Comparison of ENCODE assay signal across 22 cellular contexts in the genomic region with DNA sequence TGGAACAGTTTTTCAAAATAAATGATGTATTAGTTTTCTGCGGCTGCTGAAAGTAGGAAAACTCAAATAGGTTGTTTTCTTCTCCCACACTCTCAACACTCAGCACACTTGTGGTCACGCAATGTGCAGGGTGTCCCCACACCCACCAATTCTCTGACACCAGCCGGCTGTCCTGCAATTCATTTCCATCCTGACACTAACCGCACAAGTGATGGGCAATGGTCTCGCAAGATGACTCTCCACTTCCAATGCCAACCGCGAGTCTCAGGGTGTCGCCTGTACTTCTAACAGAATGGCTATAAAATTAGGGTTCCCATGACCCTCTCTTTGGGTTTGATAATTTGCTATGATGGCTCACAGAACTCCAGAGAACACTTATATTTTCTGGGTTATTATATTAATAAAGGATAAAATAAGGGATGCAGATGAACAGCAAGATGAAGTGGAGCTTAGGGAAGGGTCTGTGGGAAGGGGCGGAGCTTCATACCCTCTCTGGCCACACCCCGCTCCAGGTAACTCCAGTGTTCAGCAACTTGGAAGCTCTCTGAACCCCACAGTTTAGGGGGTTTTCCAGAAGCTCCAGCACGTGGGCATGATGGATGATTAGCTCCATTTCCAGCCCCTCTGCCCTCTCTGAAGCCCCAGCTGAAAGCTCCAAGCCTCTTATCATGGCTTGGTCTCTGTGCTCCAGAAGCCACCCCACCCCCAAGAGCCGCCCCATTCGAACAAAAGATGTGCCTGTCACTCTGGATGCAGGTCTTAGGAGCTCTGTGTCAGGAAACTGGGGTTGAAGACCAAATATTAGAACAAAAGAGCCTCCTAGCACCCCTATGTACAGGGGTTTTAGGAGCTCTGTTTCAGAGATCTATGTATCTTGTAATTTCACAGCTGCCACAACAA. TPM values are rescaled to one million over a fixed set of nuclear protein-coding genes. Genes with fewer than 3 reads are reported as not detected.
DNase-seq lines count a peak whose midpoint lies in the region; ATAC-seq and TF ChIP-seq lines count a peak whose summit lies in the region.
"Had no signal": no experiment of that assay in that cellular context is flagged by ENCODE, and none has a peak within 500 bp of the region (broad histone marks: within the 10 kb centered on the region; RNA-seq: fewer than 3 reads in every experiment).

No MANE protein-coding gene starts in this region.

- H3K36me3 Mint-ChIP-seq in activated CD4-positive, alpha-beta T cell treated with anti-CD3 and anti-CD28 coated beads for 36 hours (ENCODE audit: low read depth): no peaks in the 10 kb centered on the region
- H3K36me3 Mint-ChIP-seq in WTC11: no peaks in the 10 kb centered on the region
- H3K36me3 Mint-ChIP-seq: CD4-positive, CD25-positive, alpha-beta regulatory T cell; IgD-negative memory B cell had no signal

- no peak overlapping the region for H3K27ac ChIP-seq in heart right ventricle
- H3K27ac ChIP-seq: body of pancreas, psoas muscle, transverse colon had no signal

- no peaks in the 10 kb centered on the region for H3K9me3 ChIP-seq in heart right ventricle
- H3K9me3 ChIP-seq: body of pancreas, psoas muscle, transverse colon had no signal

- no peak overlapping the region for H3K4me3 Mint-ChIP-seq in activated CD4-positive, alpha-beta T cell treated with anti-CD3 and anti-CD28 coated beads for 36 hours
- H3K4me3 Mint-ChIP-seq in WTC11: no peak overlapping the region
- H3K4me3 Mint-ChIP-seq: CD4-positive, CD25-positive, alpha-beta regulatory T cell; IgD-negative memory B cell had no signal

- TF ChIP-seq CTCF in heart right ventricle (IDR thresholded peaks at IDR 0.05) (no peak), WTC11 (IDR thresholded peaks at IDR 0.05) (no peak)

- peak; percentile 59 for DNase-seq in activated CD4-positive, alpha-beta T cell treated with anti-CD3 and anti-CD28 coated beads for 36 hours
- DNase-seq in activated CD4-positive, alpha-beta T cell treated with anti-CD3 and anti-CD28 coated beads for 4 hours: no peak
- peak; percentile 17 for DNase-seq in Right ventricle myocardium inferior (ENCODE audit: missing footprints)
- no peak for DNase-seq in heart right ventricle
- no peak for DNase-seq in WTC11 (ENCODE audit: low spot score)
- DNase-seq in stimulated activated CD4-positive, alpha-beta T cell treated with anti-CD3 and anti-CD28 coated beads, Interleukin-4, amount 100 ng/mL, for 24 hours: peak; percentile 47
- no peak for DNase-seq in OCI-M1 (lab: John Stamatoyannopoulos, UW)
- DNase-seq: 8988T; body of pancreas; CD4-positive, CD25-positive, alpha-beta regulatory T cell; EL; NCI-H1105; NCI-H2029; NCI-H69; psoas muscle; RPMI8226; transverse colon had no signal

- no peak overlapping the region for H3K4me3 ChIP-seq in heart right ventricle
- H3K4me3 ChIP-seq: body of pancreas, lung, psoas muscle, transverse colon had no signal

- H3K9me3 Mint-ChIP-seq in activated CD4-positive, alpha-beta T cell treated with anti-CD3 and anti-CD28 coated beads for 36 hours (ENCODE audit: low read depth): no peaks in the 10 kb centered on the region
- no peaks in the 10 kb centered on the region for H3K9me3 Mint-ChIP-seq in WTC11
- H3K9me3 Mint-ChIP-seq: IgD-negative memory B cell had no signal

- POLR2A ChIA-PET in activated CD4-positive, alpha-beta T cell treated with anti-CD3 and anti-CD28 coated beads for 36 hours (lab: Charles Lee): no interaction called here
- POLR2A ChIA-PET in WTC11 (lab: Charles Lee): no interaction called here

- peaks cover 0 to 30% (median 7%) of the 10 kb centered on the region in 7 donors for H3K27me3 ChIP-seq in heart right ventricle
- H3K27me3 ChIP-seq: body of pancreas had no signal

- intact Hi-C loops in activated CD4-positive, alpha-beta T cell treated with anti-CD3 and anti-CD28 coated beads for 36 hours (cut with DNase I, micrococcal nuclease): no loop called here
- intact Hi-C loops in Right ventricle myocardium inferior (cut with DNase I) (no loop called here), heart right ventricle (cut with DNase I) (no loop called here)

- 76 to 83% methylated on average over 13 of the region's 13 CpGs for WGBS in heart right ventricle, 2 donors

- H3K4me1 ChIP-seq in heart right ventricle: no peaks in the 10 kb centered on the region
- H3K4me1 ChIP-seq: body of pancreas, psoas muscle, transverse colon had no signal

- H3K4me1 Mint-ChIP-seq in activated CD4-positive, alpha-beta T cell treated with anti-CD3 and anti-CD28 coated beads for 36 hours: no peaks in the 10 kb centered on the region
- H3K4me1 Mint-ChIP-seq in WTC11: no peaks in the 10 kb centered on the region
- H3K4me1 Mint-ChIP-seq: CD4-positive, CD25-positive, alpha-beta regulatory T cell; IgD-negative memory B cell had no signal

- H3K36me3 ChIP-seq in heart right ventricle: no peaks in the 10 kb centered on the region
- H3K36me3 ChIP-seq: transverse colon had no signal

- H3K27me3 Mint-ChIP-seq in activated CD4-positive, alpha-beta T cell treated with anti-CD3 and anti-CD28 coated beads for 36 hours: peaks cover 20% of the 10 kb centered on the region
- no peaks in the 10 kb centered on the region; the same call in 1 of the 2 replicates for H3K27me3 Mint-ChIP-seq in WTC11 (ENCODE audit: low read depth)

- no peak overlapping the region for H3K27ac Mint-ChIP-seq in activated CD4-positive, alpha-beta T cell treated with anti-CD3 and anti-CD28 coated beads for 36 hours
- no peak overlapping the region for H3K27ac Mint-ChIP-seq in WTC11
- H3K27ac Mint-ChIP-seq: CD4-positive, CD25-positive, alpha-beta regulatory T cell had no signal

- ATAC-seq in activated CD4-positive, alpha-beta T cell treated with anti-CD3 and anti-CD28 coated beads for 36 hours: peak; percentile 70
- ATAC-seq in Right ventricle myocardium inferior (no peak), heart right ventricle (no peak), WTC11 (peak; percentile 89), HG03521 (IDR thresholded peaks at IDR 0.05; ENCODE audit: unreplicated experiment) (no peak)
- ATAC-seq: body of pancreas, psoas muscle had no signal

- CTCF ChIA-PET in activated CD4-positive, alpha-beta T cell treated with anti-CD3 and anti-CD28 coated beads for 36 hours (lab: Charles Lee): interaction anchor here (0.6 to 2.1 kb wide), 8 partner anchors 9 to 327 kb away, joined by 3 to 8 read pairs (median 4); no protein-coding TSS in a partner anchor
- CTCF ChIA-PET in WTC11 (lab: Charles Lee): interaction anchor here (0.7 to 2.8 kb wide), 12 partner anchors 9 to 317 kb away, joined by 3 to 20 read pairs (median 4); partner anchors contain the start of genes HSDL1, MBTPS1 and TAF1C

TF ChIP-seq in WTC11, 78 proteins besides CTCF, POLR2A, EP300 and RAD21 (continues in another document):
- TF ChIP-seq NFATC4 (CRISPR knock-in tag; IDR thresholded peaks at IDR 0.05): no peak
- TF ChIP-seq, protein P1, sequence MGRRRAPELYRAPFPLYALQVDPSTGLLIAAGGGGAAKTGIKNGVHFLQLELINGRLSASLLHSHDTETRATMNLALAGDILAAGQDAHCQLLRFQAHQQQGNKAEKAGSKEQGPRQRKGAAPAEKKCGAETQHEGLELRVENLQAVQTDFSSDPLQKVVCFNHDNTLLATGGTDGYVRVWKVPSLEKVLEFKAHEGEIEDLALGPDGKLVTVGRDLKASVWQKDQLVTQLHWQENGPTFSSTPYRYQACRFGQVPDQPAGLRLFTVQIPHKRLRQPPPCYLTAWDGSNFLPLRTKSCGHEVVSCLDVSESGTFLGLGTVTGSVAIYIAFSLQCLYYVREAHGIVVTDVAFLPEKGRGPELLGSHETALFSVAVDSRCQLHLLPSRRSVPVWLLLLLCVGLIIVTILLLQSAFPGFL (CRISPR knock-in tag; IDR thresholded peaks at IDR 0.05; ENCODE audit: borderline replicate concordance): no peak
- no peak for TF ChIP-seq GTF2I (CRISPR knock-in tag; conservative IDR thresholded peaks at IDR 0.05)
- TF ChIP-seq ESRRA (CRISPR knock-in tag; IDR thresholded peaks at IDR 0.05; ENCODE audit: borderline replicate concordance): no peak

RNA-seq across cellular contexts. Expression of gene TAF1C, which starts 19.8 kb away (rescaled TPM):
- total RNA-seq in activated CD4-positive, alpha-beta T cell treated with anti-CD3 and anti-CD28 coated beads for 36 hours: 10 to 100 TPM; 44.4 to 45.7 TPM
- total RNA-seq in Right ventricle myocardium inferior (26.5 TPM), heart right ventricle (10 to 100 TPM; 14.2 to 34.0 (median 20.9) TPM), WTC11 (2021) (71.2 to 89.7 TPM (median 74.7 TPM) in 3 replicates)
- polyA plus RNA-seq in heart right ventricle: 10 to 100 TPM; 24.7 to 76.7 TPM

RNA-seq across cellular contexts. Expression of gene DNAAF1, which starts 21.9 kb away (rescaled TPM):
- under 1 TPM in 1 of 2 experiments, not detected in 1; 0.39 TPM for total RNA-seq in activated CD4-positive, alpha-beta T cell treated with anti-CD3 and anti-CD28 coated beads for 36 hours
- total RNA-seq in Right ventricle myocardium inferior (not detected), heart right ventricle (under 1 TPM in 3 of 10 donors, not detected in 7; 0.23 to 0.54 (median 0.28) TPM), WTC11 (2021) (0.09 to 0.62 TPM (median 0.20 TPM) in 3 replicates)
- polyA plus RNA-seq in heart right ventricle: 1 to 10 TPM in 1 of 2 donors, under 1 TPM in 1; 0.33 to 2.6 TPM
- total RNA-seq: psoas muscle; T-helper 1 cell treated with Interleukin-12 subunit alpha and Interleukin-12 subunit beta and Interleukin-4 antibody, amounts not matched to agents 30 ng/mL and 1 ng/mL, for 36 hours; transverse colon had no signal
- polyA plus RNA-seq: IgD-negative memory B cell had no signal

RNA-seq across cellular contexts. Expression of gene HSDL1, which starts 22.1 kb away (rescaled TPM):
- total RNA-seq in activated CD4-positive, alpha-beta T cell treated with anti-CD3 and anti-CD28 coated beads for 36 hours: 10 to 100 TPM in 1 of 2 experiments, 1 to 10 TPM in 1; 7.4 to 11.4 TPM
- total RNA-seq in Right ventricle myocardium inferior: 24.1 TPM
- total RNA-seq in heart right ventricle: 10 to 100 TPM; 19.4 to 38.5 (median 25.3) TPM
- 10 to 100 TPM in 1 of 2 donors, 1 to 10 TPM in 1; 9.9 to 13.7 TPM for polyA plus RNA-seq in heart right ventricle
- 48.6 to 58.1 TPM (median 53.4 TPM) in 3 replicates for total RNA-seq in WTC11 (2021)

RNA-seq across cellular contexts. Expression of gene ADAD2, which starts 23.9 kb away (rescaled TPM):
- under 1 TPM; 0.16 to 0.18 TPM for total RNA-seq in activated CD4-positive, alpha-beta T cell treated with anti-CD3 and anti-CD28 coated beads for 36 hours
- total RNA-seq in Right ventricle myocardium inferior (not detected), heart right ventricle (1 to 10 TPM in 3 of 10 donors, under 1 TPM in 3, not detected in 4; 0.52 to 2.2 (median 0.85) TPM), WTC11 (2021) (0.71 to 1.6 TPM (median 1.4 TPM) in 3 replicates)
- polyA plus RNA-seq in heart right ventricle: 1 to 10 TPM in 1 of 2 donors, under 1 TPM in 1; 0.36 to 5.9 TPM
- total RNA-seq: CD4-positive, CD25-positive, alpha-beta regulatory T cell; cerebellum; psoas muscle; T-helper 1 cell treated with Interleukin-12 subunit alpha and Interleukin-12 subunit beta and Interleukin-4 antibody, amounts not matched to agents 30 ng/mL and 1 ng/mL, for 36 hours had no signal
- polyA plus RNA-seq: IgD-negative memory B cell had no signal

RNA-seq across cellular contexts. Expression of gene MBTPS1, which starts 50.3 kb away (rescaled TPM):
- total RNA-seq in activated CD4-positive, alpha-beta T cell treated with anti-CD3 and anti-CD28 coated beads for 36 hours: 10 to 100 TPM; 32.0 to 32.2 TPM
- total RNA-seq in Right ventricle myocardium inferior (70.2 TPM), heart right ventricle (100 to 1,000 TPM in 1 of 10 donors, 10 to 100 TPM in 9; 55.9 to 122 (median 73.5) TPM), WTC11 (2021) (45.1 to 47.4 TPM (median 46.9 TPM) in 3 replicates)
- 10 to 100 TPM; 41.4 to 45.1 TPM for polyA plus RNA-seq in heart right ventricle

Comparison
In these comparisons a context has a peak if more than half of its experiments do, and no peak if none do; other contexts are left out.
1. DNase-seq: peak in activated CD4-positive, alpha-beta T cell treated with anti-CD3 and anti-CD28 coated beads for 36 hours (single experiment), Right ventricle myocardium inferior (single experiment) and stimulated activated CD4-positive, alpha-beta T cell treated with anti-CD3 and anti-CD28 coated beads, Interleukin-4, amount 100 ng/mL, for 24 hours (single experiment); none in activated CD4-positive, alpha-beta T cell treated with anti-CD3 and anti-CD28 coated beads for 4 hours (0 of 2), heart right ventricle (0 of 2), WTC11 (single experiment) and OCI-M1 (single experiment).
2. ATAC-seq: peak in activated CD4-positive, alpha-beta T cell treated with anti-CD3 and anti-CD28 coated beads for 36 hours (single experiment) and WTC11 (single experiment); none in Right ventricle myocardium inferior (single experiment), heart right ventricle (0 of 8) and HG03521 (single experiment).